8 cellular contexts compared by ENCODE assay signal in the genomic region with DNA sequence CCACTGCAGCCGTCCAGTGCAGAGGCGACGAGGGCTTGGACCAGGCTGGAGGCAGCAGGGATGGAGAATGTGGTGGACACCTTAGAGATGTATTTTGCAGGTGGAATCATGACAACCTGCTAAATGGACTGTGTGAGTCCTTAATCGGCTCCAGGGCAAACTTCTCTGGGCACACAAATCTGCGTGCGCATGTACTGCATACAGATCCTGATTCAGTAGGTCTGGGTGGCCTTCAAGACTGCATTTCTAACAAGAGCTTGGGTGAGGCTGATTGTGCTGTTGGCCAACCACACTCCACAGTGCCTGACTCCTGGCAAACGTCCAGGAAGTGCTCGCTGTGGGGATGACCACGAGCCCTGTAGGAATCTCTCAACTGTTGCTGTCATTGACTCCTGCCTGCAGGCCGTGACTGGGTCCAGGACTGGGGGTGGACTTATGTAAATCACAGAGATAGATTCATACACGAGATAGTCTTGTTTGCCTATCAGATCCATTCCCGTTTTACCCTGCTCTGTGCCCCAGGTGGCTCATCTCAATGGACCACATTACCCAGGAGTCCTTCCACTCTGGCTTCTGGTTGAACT.
DNase-seq lines count a peak whose midpoint lies in the region; ATAC-seq and TF ChIP-seq lines count a peak whose summit lies in the region.

No MANE protein-coding gene starts in this region.

- POLR2A ChIA-PET in RWPE1 (lab: Yijun Ruan, JAX; ENCODE audit: low non-redundant PET), result no interaction called here

- H3K27ac ChIP-seq in RWPE1, result 0 out of 2 replicates have a peak overlapping the region, but pooled peaks have one; percentile 11

- DNase-seq in ELF-1 (ENCODE audit: low read depth, low spot score) (peak; percentile 55), RWPE1 (ENCODE audit: low spot score) (no peak), glomerular visceral epithelial cell (ENCODE audit: extremely low spot score) (peak; percentile 75), retinal pigment epithelial cell (ENCODE audit: low read depth) (peak; percentile 46), COLO829 (ENCODE audit: low spot score) (no peak), T-helper 1 cell (no peak), ecto neural progenitor cell (ENCODE audit: low spot score) (no peak)

- no peak for ATAC-seq in HG03139 (IDR thresholded peaks at IDR 0.05; ENCODE audit: unreplicated experiment)

- TF ChIP-seq CTCF in RWPE1 (conservative IDR thresholded peaks at IDR 0.05; ENCODE audit: low read depth), result no peak
- no peak for TF ChIP-seq CTCF in retinal pigment epithelial cell (conservative IDR thresholded peaks at IDR 0.05; ENCODE audit: low read depth, low read length)

- CTCF ChIA-PET in RWPE1 (lab: Yijun Ruan, JAX), result interaction anchor here (0.5 to 3.6 kb wide), 2 partner anchors 34 to 196 kb away, joined by 4 to 14 read pairs; no protein-coding TSS in a partner anchor

- no peak overlapping the region for H3K4me3 ChIP-seq in retinal pigment epithelial cell (ENCODE audit: low read length)

Comparison
In these comparisons a context has a peak if more than half of its experiments do, and no peak if none do; other contexts are left out.
1. DNase-seq: peak in ELF-1 (single experiment), glomerular visceral epithelial cell (single experiment) and retinal pigment epithelial cell (single experiment); none in RWPE1 (single experiment), COLO829 (single experiment), T-helper 1 cell (0 of 5) and ecto neural progenitor cell (single experiment).